14 cellular contexts compared by ENCODE assay signal in the genomic region with DNA sequence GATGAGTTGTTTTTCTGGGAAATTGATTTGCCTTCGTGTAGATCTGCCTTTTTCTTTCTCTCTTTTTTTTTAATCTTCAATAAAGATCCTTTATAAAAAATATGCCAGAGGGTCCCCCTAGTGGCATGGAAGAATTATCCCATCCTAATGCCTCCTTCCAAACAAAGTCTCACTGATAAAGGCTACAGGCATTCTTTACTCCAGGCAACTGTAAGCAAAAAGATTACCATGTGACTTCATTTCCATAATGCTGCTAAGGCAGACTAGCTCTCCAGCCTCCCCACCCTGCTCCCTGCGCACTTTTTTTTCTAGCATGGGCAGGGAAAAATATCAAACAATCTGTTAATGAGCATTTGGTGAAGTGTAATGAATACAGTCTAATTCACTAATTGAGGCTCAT.
A peak's percentile ranks its signal among the peaks of the same experiment; 100 is the strongest.
DNase-seq lines count a peak whose midpoint lies in the region; ATAC-seq and TF ChIP-seq lines count a peak whose summit lies in the region.
"Had no signal": no experiment of that assay in that cellular context is flagged by ENCODE, and none has a peak within 500 bp of the region (broad histone marks: within the 10 kb centered on the region; RNA-seq: fewer than 3 reads in every experiment).

No MANE protein-coding gene starts in this region.

- H3K4me3 Mint-ChIP-seq in type B pancreatic cell, result no peak overlapping the region
- no peak overlapping the region for H3K4me3 Mint-ChIP-seq in CD14-positive monocyte
- H3K4me3 Mint-ChIP-seq: B cell had no signal

- no peak overlapping the region for H3K27ac ChIP-seq in PC-3 (ENCODE audit: low read length)
- H3K27ac ChIP-seq: psoas muscle had no signal

- DNase-seq in SHP77 (lab: John Stamatoyannopoulos, UW), result peak; percentile 7 to 14
- no peak for DNase-seq in SHP77 treated with DMSO at 0.1 percent for 48 hours (lab: John Stamatoyannopoulos, UW)
- DNase-seq in PC-3, result no peak
- DNase-seq in foreskin melanocyte, result peak; percentile 73
- no peak for DNase-seq in type B pancreatic cell (ENCODE audit: extremely low spot score, unreplicated experiment)
- no peak for DNase-seq in CD14-positive monocyte (ENCODE audit: low spot score)
- DNase-seq in T1000 (lab: John Stamatoyannopoulos, UW), result no peak
- no peak for DNase-seq in activated CD4-positive, alpha-beta T cell treated with anti-CD3 and anti-CD28 coated beads for 48 hours
- DNase-seq: activated CD8-positive, alpha-beta memory T cell treated with anti-CD3 and anti-CD28 coated beads for 24 hours; amygdala; kidney; psoas muscle had no signal

- POLR2A ChIA-PET in PC-3 (lab: Charles Lee; ENCODE audit: unreplicated experiment), result no interaction called here

- H3K27me3 Mint-ChIP-seq in type B pancreatic cell, result no peaks in the 10 kb centered on the region
- no peaks in the 10 kb centered on the region for H3K27me3 Mint-ChIP-seq in CD14-positive monocyte (ENCODE audit: low read depth in 3 of 3)
- H3K27me3 Mint-ChIP-seq: B cell had no signal

- H3K27ac Mint-ChIP-seq in type B pancreatic cell (no peak overlapping the region), CD14-positive monocyte (no peak overlapping the region)
- H3K27ac Mint-ChIP-seq: B cell had no signal

- no peaks in the 10 kb centered on the region for H3K36me3 ChIP-seq in PC-3 (ENCODE audit: low read depth, low read length)

- H3K36me3 Mint-ChIP-seq in type B pancreatic cell, result no peaks in the 10 kb centered on the region
- no peaks in the 10 kb centered on the region for H3K36me3 Mint-ChIP-seq in CD14-positive monocyte

- no peaks in the 10 kb centered on the region for H3F3A ChIP-seq in PC-3 (ENCODE audit: low read length, unreplicated experiment)

- no peaks in the 10 kb centered on the region for H3K27me3 ChIP-seq in PC-3 (ENCODE audit: low read length)

- TF ChIP-seq CTCF in PC-3 (conservative IDR thresholded peaks at IDR 0.05; ENCODE audit: low read depth, low read length) (peak; percentile 40; the same call in 1 of the 2 replicates), type B pancreatic cell (conservative IDR thresholded peaks at IDR 0.05) (peak; percentile 73), CD14-positive monocyte (IDR thresholded peaks at IDR 0.05) (no peak)

- H3K9me2 ChIP-seq in PC-3 (replicated peaks; ENCODE audit: low read length), result no peaks in the 10 kb centered on the region

- H3K9me3 Mint-ChIP-seq in type B pancreatic cell (no peaks in the 10 kb centered on the region), CD14-positive monocyte (peaks cover 0 to 3% (median 0%) of the 10 kb centered on the region in 7 donors)

- CTCF ChIA-PET in PC-3 (lab: Charles Lee), result no interaction called here

- H3K4me1 Mint-ChIP-seq in type B pancreatic cell (ENCODE audit: unreplicated experiment), result peaks cover 23% of the 10 kb centered on the region
- no peaks in the 10 kb centered on the region for H3K4me1 Mint-ChIP-seq in CD14-positive monocyte
- H3K4me1 Mint-ChIP-seq: B cell had no signal

- no peak for ATAC-seq in PC-3
- ATAC-seq: esophagus mucosa, psoas muscle had no signal

- H3K79me2 ChIP-seq in PC-3 (ENCODE audit: low read length), result no peaks in the 10 kb centered on the region

- no peaks in the 10 kb centered on the region for H4K20me1 ChIP-seq in PC-3 (ENCODE audit: low read length)

- H3K4me2 ChIP-seq in PC-3 (ENCODE audit: low read length), result no peak overlapping the region

- no peaks in the 10 kb centered on the region for H3K4me1 ChIP-seq in PC-3 (ENCODE audit: insufficient read depth, low read length)
- H3K4me1 ChIP-seq: psoas muscle had no signal

- H3K9ac ChIP-seq in PC-3 (ENCODE audit: low read length), result no peak overlapping the region

- no peak overlapping the region for H2AFZ ChIP-seq in PC-3 (ENCODE audit: low read length)

- no peak overlapping the region for H3K4me3 ChIP-seq in PC-3 (ENCODE audit: low read length)
- H3K4me3 ChIP-seq: psoas muscle had no signal

- intact Hi-C loops in PC-3 (cut with micrococcal nuclease), result no loop called here
- intact Hi-C loops in CD14-positive monocyte (cut with micrococcal nuclease), result no loop called here

- H3K9me3 ChIP-seq in PC-3 (ENCODE audit: low read length), result no peaks in the 10 kb centered on the region
- H3K9me3 ChIP-seq: psoas muscle had no signal

- BruUV-seq in PC-3 (replicated peaks; lab: Mats Ljungman, UMichigan), result no TSS peak

Comparison
In these comparisons a context has a peak if more than half of its experiments do, and no peak if none do; other contexts are left out.
1. DNase-seq: peak in SHP77 (2 of 2) and foreskin melanocyte (single experiment); none in SHP77 treated with DMSO at 0.1 percent for 48 hours (single experiment), PC-3 (single experiment), type B pancreatic cell (single experiment), CD14-positive monocyte (single experiment), T1000 (single experiment) and activated CD4-positive, alpha-beta T cell treated with anti-CD3 and anti-CD28 coated beads for 48 hours (single experiment).